15 cellular contexts compared by ENCODE assay signal in genomic region chr15:22961661-22962221, GRCh38. TPM values are rescaled to one million over a fixed set of nuclear protein-coding genes. Genes with fewer than 3 reads are reported as not detected.
DNase-seq lines count a peak whose midpoint lies in the region; TF ChIP-seq lines count a peak whose summit lies in the region.
"Had no signal": no experiment of that assay in that cellular context is flagged by ENCODE, and none has a peak within 500 bp of the region (broad histone marks: within the 10 kb centered on the region; RNA-seq: fewer than 3 reads in every experiment).

No MANE protein-coding gene starts in this region.

- H3K4me2 ChIP-seq in PC-9, result no peak overlapping the region

- POLR2A ChIA-PET in PC-9 (lab: Charles Lee; ENCODE audit: unreplicated experiment), result no interaction called here

- no peaks in the 10 kb centered on the region for H3K9me3 ChIP-seq in MG63
- H3K9me3 ChIP-seq in tibial nerve, result no peaks in the 10 kb centered on the region
- H3K9me3 ChIP-seq in PC-9 (ENCODE audit: insufficient read depth, low read depth), result no peaks in the 10 kb centered on the region

- H4K20me1 ChIP-seq in PC-9 (ENCODE audit: insufficient read depth), result peaks cover 13% of the 10 kb centered on the region

- H3K4me3 ChIP-seq in MG63 (no peak overlapping the region), tibial nerve (no peak overlapping the region), PC-9 (no peak overlapping the region)

- intact Hi-C loops in activated CD4-positive, alpha-beta T cell treated with anti-CD3 and anti-CD28 coated beads, Interleukin-2, amount 10 ng/mL, durations not matched to agents 24 days and 14 days (cut with micrococcal nuclease), result no loop called here
- intact Hi-C loops in PC-9 (cut with micrococcal nuclease; ENCODE audit: unreplicated experiment), result no loop called here

- peaks cover 2% of the 10 kb centered on the region for H3K4me1 Mint-ChIP-seq in activated CD4-positive, alpha-beta T cell treated with anti-CD3 and anti-CD28 coated beads, Interleukin-2, amount 10 ng/mL, durations not matched to agents 24 days and 14 days
- H3K4me1 Mint-ChIP-seq: activated naive CD4-positive, alpha-beta T cell treated with anti-CD3 and anti-CD28 coated beads, Interleukin-2, amount 50 U/mL, for 24 hours had no signal

- no peak overlapping the region for H3K4me3 Mint-ChIP-seq in activated CD4-positive, alpha-beta T cell treated with anti-CD3 and anti-CD28 coated beads, Interleukin-2, amount 10 ng/mL, durations not matched to agents 24 days and 14 days
- H3K4me3 Mint-ChIP-seq: activated naive CD4-positive, alpha-beta T cell treated with anti-CD3 and anti-CD28 coated beads, Interleukin-2, amount 50 U/mL, for 24 hours; T-helper 1 cell treated with Interleukin-12 subunit alpha and Interleukin-12 subunit beta and Interleukin-4 antibody, amounts not matched to agents 30 μg/mL and 1 μg/mL, for 36 hours had no signal

- H3K36me3 Mint-ChIP-seq in activated CD4-positive, alpha-beta T cell treated with anti-CD3 and anti-CD28 coated beads, Interleukin-2, amount 10 ng/mL, durations not matched to agents 24 days and 14 days (ENCODE audit: low read depth), result no peaks in the 10 kb centered on the region
- H3K36me3 Mint-ChIP-seq: activated naive CD4-positive, alpha-beta T cell treated with anti-CD3 and anti-CD28 coated beads, Interleukin-2, amount 50 U/mL, for 24 hours had no signal

- H3K9me3 Mint-ChIP-seq in activated CD4-positive, alpha-beta T cell treated with anti-CD3 and anti-CD28 coated beads, Interleukin-2, amount 10 ng/mL, durations not matched to agents 24 days and 14 days, result no peaks in the 10 kb centered on the region
- H3K9me3 Mint-ChIP-seq: activated naive CD4-positive, alpha-beta T cell treated with anti-CD3 and anti-CD28 coated beads, Interleukin-2, amount 50 U/mL, for 24 hours; T-helper 1 cell treated with Interleukin-12 subunit alpha and Interleukin-12 subunit beta and Interleukin-4 antibody, amounts not matched to agents 30 μg/mL and 1 μg/mL, for 36 hours had no signal

- CTCF ChIA-PET in PC-9 (lab: Charles Lee), result no interaction called here

- TF ChIP-seq CTCF in tibial nerve (IDR thresholded peaks at IDR 0.05) (no peak), PC-9 (conservative IDR thresholded peaks at IDR 0.05) (no peak)

- no peaks in the 10 kb centered on the region for H3F3A ChIP-seq in PC-9 (ENCODE audit: insufficient read depth, low read depth)

- no peak overlapping the region for H3K27ac Mint-ChIP-seq in activated CD4-positive, alpha-beta T cell treated with anti-CD3 and anti-CD28 coated beads, Interleukin-2, amount 10 ng/mL, durations not matched to agents 24 days and 14 days
- H3K27ac Mint-ChIP-seq: activated naive CD4-positive, alpha-beta T cell treated with anti-CD3 and anti-CD28 coated beads, Interleukin-2, amount 50 U/mL, for 24 hours; T-helper 1 cell treated with Interleukin-12 subunit alpha and Interleukin-12 subunit beta and Interleukin-4 antibody, amounts not matched to agents 30 μg/mL and 1 μg/mL, for 36 hours had no signal

- 6 to 10% methylated on average over 2 of the region's 2 CpGs for WGBS in tibial nerve, 2 donors

- peaks cover 0 to 80% (median 18%) of the 10 kb centered on the region in 4 donors for H3K4me1 ChIP-seq in tibial nerve
- H3K4me1 ChIP-seq in PC-9 (replicated peaks; ENCODE audit: insufficient read depth), result no peaks in the 10 kb centered on the region

- TF ChIP-seq EP300 in tibial nerve (IDR thresholded peaks at IDR 0.05), result no peak

- H2AFZ ChIP-seq in PC-9, result no peak overlapping the region

- no peaks in the 10 kb centered on the region for H3K9me2 ChIP-seq in PC-9 (ENCODE audit: insufficient read depth)

- H3K27ac ChIP-seq in cingulate gyrus (ENCODE audit: low read depth, low read length) (peak overlapping the region; percentile 60), tibial nerve (peak overlapping the region in 3 of 4 donors; percentile 40 to 62 (median 57)), PC-9 (no peak overlapping the region)

- H3K79me2 ChIP-seq in PC-9 (ENCODE audit: low read depth), result peaks cover 24% of the 10 kb centered on the region; the same call in 1 of the 2 replicates

- BruUV-seq in PC-9 (replicated peaks; lab: Mats Ljungman, UMichigan), result no TSS peak

- H3K27me3 Mint-ChIP-seq in activated CD4-positive, alpha-beta T cell treated with anti-CD3 and anti-CD28 coated beads, Interleukin-2, amount 10 ng/mL, durations not matched to agents 24 days and 14 days, result no peaks in the 10 kb centered on the region
- H3K27me3 Mint-ChIP-seq: activated naive CD4-positive, alpha-beta T cell treated with anti-CD3 and anti-CD28 coated beads, Interleukin-2, amount 50 U/mL, for 24 hours had no signal

- H3K27me3 ChIP-seq in MG63 (no peaks in the 10 kb centered on the region), tibial nerve (no peaks in the 10 kb centered on the region), PC-9 (ENCODE audit: insufficient read depth, low read depth) (no peaks in the 10 kb centered on the region)

- H3K36me3 ChIP-seq in MG63 (peaks cover 5% of the 10 kb centered on the region), tibial nerve (no peaks in the 10 kb centered on the region), PC-9 (ENCODE audit: low read depth) (no peaks in the 10 kb centered on the region)

- TF ChIP-seq POLR2A in tibial nerve (IDR thresholded peaks at IDR 0.05), result no peak

- peak; percentile 31 for DNase-seq in MG63
- DNase-seq in medulla oblongata (ENCODE audit: extremely low spot score), result peak; percentile 37
- no peak for DNase-seq in tibial nerve (ENCODE audit: low spot score in 2 of 2)
- DNase-seq in activated CD4-positive, alpha-beta T cell treated with anti-CD3 and anti-CD28 coated beads, Interleukin-2, amount 10 ng/mL, durations not matched to agents 24 days and 14 days, result no peak
- DNase-seq in NCI-H2227 (lab: John Stamatoyannopoulos, UW; ENCODE audit: unreplicated experiment), result no peak
- no peak for DNase-seq in PC-9
- DNase-seq in NCI-H1105 (lab: John Stamatoyannopoulos, UW), result no peak
- DNase-seq: COR-L47; effector CD8-positive, alpha-beta T cell; NCI-H1436 treated with DMSO at 0.1 percent for 48 hours; NK-92 treated with Interleukin-12 subunit alpha and Interleukin-12 subunit beta, amount 100 ng/mL, for 24 hours; stimulated activated CD8-positive, alpha-beta memory T cell treated with anti-CD3 and anti-CD28 coated beads, Interleukin-4, amount 100 ng/mL, for 48 hours had no signal

RNA-seq across cellular contexts. Expression of gene CYFIP1, which starts 18.4 kb away (rescaled TPM):
- total RNA-seq in MG63 (2014; rRNA removed; shearing (Covaris generic); ENCODE audit: low replicate concordance), result 52.7 and 71.9 TPM in 2 replicates
- 100 to 1,000 TPM in 2 of 4 donors, 10 to 100 TPM in 2; 77.4 to 121 (median 101) TPM for total RNA-seq in tibial nerve
- 56.7 and 60.8 TPM in 2 replicates for total RNA-seq in activated CD4-positive, alpha-beta T cell treated with anti-CD3 and anti-CD28 coated beads, Interleukin-2, amount 10 ng/mL, durations not matched to agents 24 days and 14 days
- total RNA-seq in PC-9 (2021), result 114 TPM in 2 replicates

Comparison
In these comparisons a context has a peak if more than half of its experiments do, and no peak if none do; other contexts are left out.
1. DNase-seq: peak in MG63 (single experiment) and medulla oblongata (single experiment); none in tibial nerve (0 of 2), activated CD4-positive, alpha-beta T cell treated with anti-CD3 and anti-CD28 coated beads, Interleukin-2, amount 10 ng/mL, durations not matched to agents 24 days and 14 days (single experiment), NCI-H2227 (single experiment), PC-9 (0 of 2) and NCI-H1105 (single experiment).